In genomic region chr3:170155604-170156003, GRCh38 we compare ENCODE assay signal across 21 cellular contexts. TPM values are rescaled to one million over a fixed set of nuclear protein-coding genes. Genes with fewer than 3 reads are reported as not detected.
DNase-seq lines count a peak whose midpoint lies in the region; ATAC-seq and TF ChIP-seq lines count a peak whose summit lies in the region.
"Had no signal": no experiment of that assay in that cellular context is flagged by ENCODE, and none has a peak within 500 bp of the region (broad histone marks: within the 10 kb centered on the region; RNA-seq: fewer than 3 reads in every experiment).

No MANE protein-coding gene starts in this region.

- peaks cover 67% of the 10 kb centered on the region for H3K36me3 Mint-ChIP-seq in CD4-positive, alpha-beta T cell (ENCODE audit: low read depth)
- peaks cover 38% of the 10 kb centered on the region for H3K36me3 Mint-ChIP-seq in T-cell
- peaks cover 0 to 56% (median 26%) of the 10 kb centered on the region in 3 donors for H3K36me3 Mint-ChIP-seq in naive thymus-derived CD8-positive, alpha-beta T cell

- H3K4me1 Mint-ChIP-seq in CD4-positive, alpha-beta T cell (ENCODE audit: low read depth), result peaks cover 72% of the 10 kb centered on the region
- peaks cover 61 to 70% (median 65%) of the 10 kb centered on the region in 3 donors for H3K4me1 Mint-ChIP-seq in T-cell
- peaks cover 26 to 67% (median 62%) of the 10 kb centered on the region in 4 donors for H3K4me1 Mint-ChIP-seq in naive thymus-derived CD8-positive, alpha-beta T cell
- H3K4me1 Mint-ChIP-seq: neural progenitor cell had no signal

- H3K9me3 ChIP-seq in CD4-positive, alpha-beta T cell (ENCODE audit: control insufficient read depth, low read length), result no peaks in the 10 kb centered on the region
- H3K9me3 ChIP-seq: prostate gland, testis had no signal

- no peaks in the 10 kb centered on the region for H3K9me3 Mint-ChIP-seq in CD4-positive, alpha-beta T cell
- no peaks in the 10 kb centered on the region for H3K9me3 Mint-ChIP-seq in T-cell
- H3K9me3 Mint-ChIP-seq in naive thymus-derived CD8-positive, alpha-beta T cell, result no peaks in the 10 kb centered on the region
- H3K9me3 Mint-ChIP-seq: activated CD4-positive, alpha-beta T cell treated with anti-CD3 and anti-CD28 coated beads, Interleukin-2, amount 10 ng/mL, durations not matched to agents 24 days and 14 days had no signal

- no peak overlapping the region for H3K27ac ChIP-seq in CD4-positive, alpha-beta T cell (ENCODE audit: low read depth, low read length)
- H3K27ac ChIP-seq: 22Rv1, neural progenitor cell, prostate gland, testis had no signal

- DNase-seq in activated CD4-positive, CD25-positive, alpha-beta regulatory T cell treated with anti-CD3 and anti-CD28 coated beads, Interleukin-2, amount 50 U/mL, for 72 hours, result no peak
- DNase-seq in CD4-positive, alpha-beta T cell, result no peak
- DNase-seq in T-cell (no peak), GOT3 (lab: John Stamatoyannopoulos, UW) (no peak), AG08396 (ENCODE audit: low spot score) (no peak)
- no peak for DNase-seq in naive thymus-derived CD8-positive, alpha-beta T cell
- DNase-seq: activated CD4-positive, alpha-beta T cell treated with anti-CD3 and anti-CD28 coated beads, Interleukin-2, amount 10 ng/mL, durations not matched to agents 24 days and 14 days; effector CD4-positive, alpha-beta T cell; foreskin fibroblast; hippocampal formation; KG1; MV-4-11; NCI-H187; NCI-H69; Right ventricle myocardium superior; testis had no signal

- peak overlapping the region; percentile 54 for H3K4me3 Mint-ChIP-seq in CD4-positive, alpha-beta T cell
- H3K4me3 Mint-ChIP-seq in T-cell, result peak overlapping the region in 2 of 3 donors; percentile 61 to 78
- H3K4me3 Mint-ChIP-seq in naive thymus-derived CD8-positive, alpha-beta T cell, result peak overlapping the region in 7 of 10 donors; percentile 48 to 84 (median 79)
- H3K4me3 Mint-ChIP-seq: neural progenitor cell had no signal

- intact Hi-C loops in CD4-positive, alpha-beta T cell (cut with DNase I, micrococcal nuclease), result loop anchor here in 1 of 2 experiments (2.0 kb wide), 1 partner anchor 25 kb away; the partner anchor contains the start of gene PHC3

- H3K27ac Mint-ChIP-seq in CD4-positive, alpha-beta T cell, result peak overlapping the region; percentile 92
- peak overlapping the region; percentile 93 to 98 for H3K27ac Mint-ChIP-seq in T-cell
- peak overlapping the region; percentile 80 to 98 (median 94) for H3K27ac Mint-ChIP-seq in naive thymus-derived CD8-positive, alpha-beta T cell
- H3K27ac Mint-ChIP-seq: neural progenitor cell had no signal

- no peaks in the 10 kb centered on the region for H3K27me3 Mint-ChIP-seq in CD4-positive, alpha-beta T cell
- no peaks in the 10 kb centered on the region for H3K27me3 Mint-ChIP-seq in T-cell
- no peaks in the 10 kb centered on the region for H3K27me3 Mint-ChIP-seq in naive thymus-derived CD8-positive, alpha-beta T cell
- H3K27me3 Mint-ChIP-seq: activated CD4-positive, alpha-beta T cell treated with anti-CD3 and anti-CD28 coated beads, Interleukin-2, amount 10 ng/mL, durations not matched to agents 24 days and 14 days had no signal

- POLR2A ChIA-PET in CD4-positive, alpha-beta T cell (lab: Charles Lee), result interaction anchor here (0.7 to 2.7 kb wide), 4 partner anchors 13 to 25 kb away, joined by 3 to 30 read pairs (median 4); partner anchors contain the start of gene PHC3
- POLR2A ChIA-PET in T-cell (lab: Charles Lee), result interaction anchor here in 1 of 2 donors (0.6 to 0.8 kb wide), 2 partner anchors 14 to 574 kb away, joined by 4 to 11 read pairs; no protein-coding TSS in a partner anchor
- POLR2A ChIA-PET in naive thymus-derived CD8-positive, alpha-beta T cell (lab: Charles Lee), result interaction anchor here (2.4 kb wide), 1 partner anchor 24 kb away, joined by 31 read pairs; the partner anchor contains the start of gene PHC3

- CTCF ChIA-PET in CD4-positive, alpha-beta T cell (lab: Charles Lee), result interaction anchor here (1.3 kb wide), 1 partner anchor 14 kb away, joined by 3 read pairs; no protein-coding TSS in a partner anchor
- CTCF ChIA-PET in T-cell (lab: Charles Lee), result no interaction called here

- no peaks in the 10 kb centered on the region for H3K27me3 ChIP-seq in CD4-positive, alpha-beta T cell (ENCODE audit: control insufficient read depth, insufficient read depth, low read length)
- H3K27me3 ChIP-seq: neural progenitor cell, testis had no signal

- TF ChIP-seq CTCF in CD4-positive, alpha-beta T cell (IDR thresholded peaks at IDR 0.05), result no peak

- peak; percentile 55 to 67 for ATAC-seq in activated CD4-positive, CD25-positive, alpha-beta regulatory T cell treated with anti-CD3 and anti-CD28 coated beads, Interleukin-2, amount 50 U/mL, for 24 hours
- no peak for ATAC-seq in CD4-positive, alpha-beta T cell (ENCODE audit: poor library complexity)
- ATAC-seq in T-cell (replicated peaks in 1 of 4) (no peak), GM21576 (IDR thresholded peaks at IDR 0.05; ENCODE audit: unreplicated experiment) (no peak)
- ATAC-seq in naive thymus-derived CD8-positive, alpha-beta T cell, result no peak

RNA-seq across cellular contexts. Expression of gene PHC3, which starts 25.9 kb away (rescaled TPM):
- 100 to 1,000 TPM; 143 to 150 TPM for total RNA-seq in CD4-positive, alpha-beta T cell
- 100 to 1,000 TPM; 132 to 173 (median 150) TPM for total RNA-seq in T-cell
- 100 to 1,000 TPM; 166 to 187 TPM for total RNA-seq in naive thymus-derived CD8-positive, alpha-beta T cell
- polyA plus RNA-seq in naive thymus-derived CD8-positive, alpha-beta T cell, result 10 to 100 TPM; 34.5 to 54.8 (median 38.8) TPM

Comparison
In these comparisons a context has a peak if more than half of its experiments do, and no peak if none do; other contexts are left out.
1. ATAC-seq: peak in activated CD4-positive, CD25-positive, alpha-beta regulatory T cell treated with anti-CD3 and anti-CD28 coated beads, Interleukin-2, amount 50 U/mL, for 24 hours (2 of 2); none in CD4-positive, alpha-beta T cell (single experiment), T-cell (0 of 4), naive thymus-derived CD8-positive, alpha-beta T cell (0 of 2) and GM21576 (single experiment).
2. Peak in every context shown above with its lines, with median percentiles within 50 percentile points of each other: H3K27ac Mint-ChIP-seq and H3K4me3 Mint-ChIP-seq.